23 cellular contexts compared by ENCODE assay signal in the genomic region with DNA sequence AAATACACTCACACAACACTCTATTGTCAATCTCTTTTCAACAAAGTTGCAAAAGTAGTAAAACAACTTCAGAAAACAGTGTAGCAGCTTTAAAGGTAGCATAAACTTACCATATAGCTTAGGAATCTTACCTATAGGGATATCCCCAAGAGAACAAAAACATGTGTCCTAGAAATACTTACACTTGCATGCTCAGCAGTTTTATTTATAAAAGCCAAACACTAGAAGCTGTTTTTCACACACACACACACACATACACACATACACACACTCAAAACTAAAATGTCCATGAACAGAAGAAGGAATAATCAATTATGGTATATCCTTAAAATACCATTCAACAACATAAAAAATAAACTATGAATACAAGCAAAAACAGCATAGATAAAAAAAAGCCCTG.
"Had no signal": no experiment of that assay in that cellular context is flagged by ENCODE, and none has a peak within 500 bp of the region (broad histone marks: within the 10 kb centered on the region; RNA-seq: fewer than 3 reads in every experiment).

No MANE protein-coding gene starts in this region.

- H3K27me3 ChIP-seq: right atrium auricular region, sigmoid colon, stomach, thyroid gland, vagina had no signal

- H3K27ac ChIP-seq: left ventricle myocardium inferior, lower lobe of right lung, prostate gland, right atrium auricular region, sigmoid colon, stomach, thyroid gland, vagina had no signal

- H3K4me3 ChIP-seq: left ventricle myocardium inferior, lower lobe of right lung, prostate gland, right atrium auricular region, sigmoid colon, stomach, thyroid gland, vagina had no signal

- H3K9me3 ChIP-seq: thyroid gland had no signal

- DNase-seq: cortex of kidney; effector memory CD8-positive, alpha-beta T cell; hypothalamus; immature natural killer cell; islet precursor cell; kidney glomerular epithelial cell; left colon; left ventricle myocardium inferior; lower lobe of right lung; naive thymus-derived CD8-positive, alpha-beta T cell; nephron progenitor cell; nucleus accumbens; sigmoid colon; stimulated activated CD4-positive, alpha-beta T cell treated with anti-CD3 and anti-CD28 coated beads, Interleukin-2, amount 100 ng/mL, for 24 hours; stimulated activated CD4-positive, alpha-beta T cell treated with anti-CD3 and anti-CD28 coated beads, Interleukin-4, amount 100 ng/mL, for 24 hours; stimulated activated naive CD4-positive, alpha-beta T cell treated with Interleukin-2 at 50 U/mL for 16 hours; stomach; thyroid gland; trophoblast cell had no signal

- H3K4me1 ChIP-seq: left ventricle myocardium inferior, lower lobe of right lung, prostate gland, right atrium auricular region, sigmoid colon, stomach, thyroid gland, vagina had no signal

- ATAC-seq: effector memory CD8-positive, alpha-beta T cell; left colon; lower lobe of right lung; naive thymus-derived CD8-positive, alpha-beta T cell; stimulated activated effector memory CD8-positive, alpha-beta T cell treated with anti-CD3 and anti-CD28 coated beads, Interleukin-12 subunit alpha, Interleukin-12 subunit beta, amount 100 ng/mL, for 72 hours had no signal
